Comparison of ENCODE assay signal across 8 cellular contexts in the genomic region with DNA sequence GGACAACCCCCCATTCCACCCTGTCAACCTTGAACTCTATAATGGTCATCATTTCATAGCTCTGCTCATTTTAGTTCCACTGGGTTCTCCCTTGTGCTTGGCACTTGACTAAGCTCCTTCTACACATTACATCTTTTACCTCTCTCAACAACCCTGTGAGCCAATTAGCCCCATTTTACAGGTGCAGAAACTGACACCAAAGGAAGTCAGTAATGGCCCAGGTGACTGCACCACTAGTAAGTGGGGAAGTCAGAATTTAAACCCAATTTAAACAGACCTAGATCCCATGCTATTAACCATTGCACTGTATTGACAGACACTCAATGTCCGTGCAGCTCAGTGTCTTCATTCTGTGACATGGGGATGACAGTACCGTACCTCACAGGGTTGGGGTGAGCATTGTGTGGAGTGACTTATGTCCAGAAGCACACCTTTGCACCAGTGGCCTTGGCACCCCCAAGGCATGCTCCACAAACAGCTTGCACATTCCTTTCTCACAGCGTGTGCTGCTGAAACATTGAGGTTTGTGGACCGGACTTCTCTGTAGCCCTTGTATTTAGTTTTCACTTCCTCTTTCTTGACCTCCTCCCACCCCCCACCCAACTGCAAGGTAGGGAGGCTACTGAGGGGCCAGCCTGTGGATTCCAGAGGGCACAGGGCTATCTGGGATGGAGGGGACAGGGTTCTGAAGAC. TPM values are rescaled to one million over a fixed set of nuclear protein-coding genes. Genes with fewer than 3 reads are reported as not detected.
DNase-seq lines count a peak whose midpoint lies in the region; ATAC-seq and TF ChIP-seq lines count a peak whose summit lies in the region.

No MANE protein-coding gene starts in this region.

- H3K9me3 ChIP-seq in CD8-positive, alpha-beta memory T cell (ENCODE audit: low read length) = no peaks in the 10 kb centered on the region
- H3K9me3 ChIP-seq in Loucy (ENCODE audit: insufficient read depth, low read depth, low read length) (no peaks in the 10 kb centered on the region), hepatocyte (ENCODE audit: low read depth) (no peaks in the 10 kb centered on the region)

- H3K4me2 ChIP-seq in Loucy (ENCODE audit: low read depth, low read length, poor library complexity, severe bottlenecking) (peak overlapping the region; percentile 95), hepatocyte (no peak overlapping the region)

- H4K20me1 ChIP-seq in Loucy (ENCODE audit: insufficient read depth, low read length, poor library complexity, severe bottlenecking) = no peaks in the 10 kb centered on the region
- no peaks in the 10 kb centered on the region for H4K20me1 ChIP-seq in hepatocyte (ENCODE audit: insufficient read depth, poor library complexity, severe bottlenecking)

- no peaks in the 10 kb centered on the region for H3K27me3 Mint-ChIP-seq in CD8-positive, alpha-beta memory T cell
- no peaks in the 10 kb centered on the region for H3K27me3 Mint-ChIP-seq in effector memory CD8-positive, alpha-beta T cell
- H3K27me3 Mint-ChIP-seq in nephron progenitor cell (ENCODE audit: low read depth, poor library complexity) = peaks cover 5% of the 10 kb centered on the region

- H3K27ac Mint-ChIP-seq in CD8-positive, alpha-beta memory T cell = peak overlapping the region; percentile 87 to 100 (median 98)
- peak overlapping the region; percentile 97 to 99 for H3K27ac Mint-ChIP-seq in effector memory CD8-positive, alpha-beta T cell
- H3K27ac Mint-ChIP-seq in nephron progenitor cell = no peak overlapping the region

- peak overlapping the region; percentile 36 to 92 (median 76) for H3K4me3 Mint-ChIP-seq in CD8-positive, alpha-beta memory T cell
- peak overlapping the region; percentile 82 to 83 for H3K4me3 Mint-ChIP-seq in effector memory CD8-positive, alpha-beta T cell
- H3K4me3 Mint-ChIP-seq in nephron progenitor cell = no peak overlapping the region

- POLR2A ChIA-PET in CD8-positive, alpha-beta memory T cell (lab: Charles Lee) = interaction anchor here (0.9 to 4.9 kb wide), 13 partner anchors 11 to 56 kb away, joined by 3 to 114 read pairs (median 10); a partner anchor contains a TSS

- H3K4me1 ChIP-seq in CD8-positive, alpha-beta memory T cell (ENCODE audit: insufficient read depth, low read length) = peaks cover 97% of the 10 kb centered on the region
- peaks cover 81% of the 10 kb centered on the region for H3K4me1 ChIP-seq in Loucy (ENCODE audit: insufficient read depth, low read length, poor library complexity, severe bottlenecking)
- peaks cover 56% of the 10 kb centered on the region for H3K4me1 ChIP-seq in hepatocyte (ENCODE audit: insufficient read depth)

- ATAC-seq in GM19438 (IDR thresholded peaks at IDR 0.05; ENCODE audit: low read depth, unreplicated experiment) (peak; percentile 45), SK-N-SH treated with all-trans-retinoic acid at 6 μM for 48 hours (no peak)
- no peak for ATAC-seq in effector memory CD8-positive, alpha-beta T cell (replicated peaks)

- H3K79me2 ChIP-seq in Loucy (ENCODE audit: insufficient read depth, low read length) (peaks cover 22% of the 10 kb centered on the region), hepatocyte (no peaks in the 10 kb centered on the region)

- peak overlapping the region; percentile 57 for H3K4me3 ChIP-seq in CD8-positive, alpha-beta memory T cell (ENCODE audit: low read length)
- H3K4me3 ChIP-seq in Loucy (ENCODE audit: low read length, poor library complexity, severe bottlenecking) (peak overlapping the region; percentile 71), hepatocyte (no peak overlapping the region)

- H3K27ac ChIP-seq in CD8-positive, alpha-beta memory T cell (ENCODE audit: low read depth, low read length) = peak overlapping the region; percentile 64
- no peak overlapping the region for H3K27ac ChIP-seq in hepatocyte

- no peaks in the 10 kb centered on the region for H3K36me3 ChIP-seq in CD8-positive, alpha-beta memory T cell (ENCODE audit: insufficient read depth, low read length)
- no peaks in the 10 kb centered on the region for H3K36me3 ChIP-seq in Loucy (ENCODE audit: insufficient read depth, low read length)
- no peaks in the 10 kb centered on the region for H3K36me3 ChIP-seq in hepatocyte (replicated peaks; ENCODE audit: insufficient read depth, low read depth)

- no peak for TF ChIP-seq CTCF in Loucy (conservative IDR thresholded peaks at IDR 0.05; ENCODE audit: low read length)
- no peak for TF ChIP-seq CTCF in hepatocyte (IDR thresholded peaks at IDR 0.05; ENCODE audit: poor library complexity)
- no peak for TF ChIP-seq CTCF in nephron progenitor cell (IDR thresholded peaks at IDR 0.05)

- DNase-seq in CD8-positive, alpha-beta memory T cell = no peak
- peak in 1 of 3 experiments; percentile 22 for DNase-seq in effector memory CD8-positive, alpha-beta T cell
- DNase-seq in hepatocyte (ENCODE audit: low spot score) = no peak
- DNase-seq in hypothalamus (lab: John Stamatoyannopoulos, UW) = no peak
- DNase-seq in nephron progenitor cell = no peak

- H3K9me2 ChIP-seq in Loucy (replicated peaks; ENCODE audit: low read depth, low read length) (no peaks in the 10 kb centered on the region), hepatocyte (replicated peaks; ENCODE audit: insufficient read depth) (no peaks in the 10 kb centered on the region)

- whole genome bisulfite sequencing in hepatocyte (ENCODE audit: low lambda C conversion rate, missing lambda C conversion rate) = 81% methylated on average over 4 of the region's 4 CpGs

- peak overlapping the region; percentile 80 for H3K9ac ChIP-seq in Loucy (ENCODE audit: low read depth, low read length, poor library complexity, severe bottlenecking)

- H2AFZ ChIP-seq in Loucy (ENCODE audit: low read length) (no peak overlapping the region), hepatocyte (no peak overlapping the region)

- peaks cover 16% of the 10 kb centered on the region for H3F3A ChIP-seq in Loucy (ENCODE audit: low read depth)

- CTCF ChIA-PET in CD8-positive, alpha-beta memory T cell (lab: Charles Lee) = interaction anchor here (0.9 to 6.1 kb wide), 17 partner anchors 12 to 98 kb away, joined by 3 to 103 read pairs (median 11); a partner anchor contains a TSS

- H3K4me1 Mint-ChIP-seq in CD8-positive, alpha-beta memory T cell = peaks cover 96 to 100% (median 99%) of the 10 kb centered on the region in 3 donors
- H3K4me1 Mint-ChIP-seq in effector memory CD8-positive, alpha-beta T cell (ENCODE audit: low read depth in 2 of 2) = peaks cover 93% of the 10 kb centered on the region in 2 donors
- peaks cover 31% of the 10 kb centered on the region for H3K4me1 Mint-ChIP-seq in nephron progenitor cell

- H3K9me3 Mint-ChIP-seq in CD8-positive, alpha-beta memory T cell = no peaks in the 10 kb centered on the region
- H3K9me3 Mint-ChIP-seq in effector memory CD8-positive, alpha-beta T cell = no peaks in the 10 kb centered on the region
- peaks cover 11% of the 10 kb centered on the region for H3K9me3 Mint-ChIP-seq in nephron progenitor cell

- no peaks in the 10 kb centered on the region for H3K27me3 ChIP-seq in CD8-positive, alpha-beta memory T cell (ENCODE audit: insufficient read depth, low read length, poor library complexity, severe bottlenecking)
- no peaks in the 10 kb centered on the region for H3K27me3 ChIP-seq in Loucy (ENCODE audit: insufficient read depth, low read length, poor library complexity, severe bottlenecking)
- H3K27me3 ChIP-seq in hepatocyte = no peaks in the 10 kb centered on the region

- peaks cover 0 to 28% (median 11%) of the 10 kb centered on the region in 3 donors for H3K36me3 Mint-ChIP-seq in CD8-positive, alpha-beta memory T cell
- peaks cover 100% of the 10 kb centered on the region for H3K36me3 Mint-ChIP-seq in effector memory CD8-positive, alpha-beta T cell (ENCODE audit: insufficient read depth)
- no peaks in the 10 kb centered on the region for H3K36me3 Mint-ChIP-seq in nephron progenitor cell (ENCODE audit: low read depth)

TF ChIP-seq in SK-N-SH treated with all-trans-retinoic acid at 6 μM for 48 hours, 23 proteins besides CTCF, POLR2A, EP300 and RAD21:
- TF ChIP-seq, protein P1, sequence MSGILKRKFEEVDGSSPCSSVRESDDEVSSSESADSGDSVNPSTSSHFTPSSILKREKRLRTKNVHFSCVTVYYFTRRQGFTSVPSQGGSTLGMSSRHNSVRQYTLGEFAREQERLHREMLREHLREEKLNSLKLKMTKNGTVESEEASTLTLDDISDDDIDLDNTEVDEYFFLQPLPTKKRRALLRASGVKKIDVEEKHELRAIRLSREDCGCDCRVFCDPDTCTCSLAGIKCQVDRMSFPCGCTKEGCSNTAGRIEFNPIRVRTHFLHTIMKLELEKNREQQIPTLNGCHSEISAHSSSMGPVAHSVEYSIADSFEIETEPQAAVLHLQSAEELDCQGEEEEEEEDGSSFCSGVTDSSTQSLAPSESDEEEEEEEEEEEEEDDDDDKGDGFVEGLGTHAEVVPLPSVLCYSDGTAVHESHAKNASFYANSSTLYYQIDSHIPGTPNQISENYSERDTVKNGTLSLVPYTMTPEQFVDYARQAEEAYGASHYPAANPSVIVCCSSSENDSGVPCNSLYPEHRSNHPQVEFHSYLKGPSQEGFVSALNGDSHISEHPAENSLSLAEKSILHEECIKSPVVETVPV (CRISPR knock-in tag; IDR thresholded peaks at IDR 0.05) = no peak

RNA-seq across cellular contexts. Expression of a gene that starts 23.1 kb away (rescaled TPM):
- total RNA-seq in CD8-positive, alpha-beta memory T cell = 100 to 1,000 TPM; 115 to 121 TPM
- polyA plus RNA-seq in CD8-positive, alpha-beta memory T cell = 204 TPM
- 25.6 and 30.9 TPM in 2 replicates for total RNA-seq in hepatocyte
- 35.8 and 44.8 TPM in 2 replicates for polyA plus RNA-seq in hepatocyte
